ENCODE assay signal across 10 cellular contexts in the genomic region with DNA sequence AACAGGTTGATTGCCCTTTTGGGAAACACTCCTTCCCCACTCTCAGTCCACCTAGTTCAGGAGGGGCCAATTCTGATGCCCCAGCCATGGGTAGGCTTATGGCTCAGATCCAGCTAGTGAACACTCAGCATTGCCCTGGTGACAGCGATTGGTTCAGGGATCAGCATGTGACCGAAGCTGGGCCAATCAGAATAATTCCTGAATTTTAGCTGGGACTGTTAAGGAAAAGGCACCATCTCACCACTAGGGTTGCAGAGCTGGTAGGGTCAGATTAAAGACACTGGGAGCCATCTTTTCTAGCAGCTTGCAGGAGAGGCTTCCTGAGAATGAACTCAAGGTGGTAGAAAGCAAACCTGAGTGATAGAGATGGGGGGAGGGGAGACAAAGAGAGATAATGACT. TPM values are rescaled to one million over a fixed set of nuclear protein-coding genes. Genes with fewer than 3 reads are reported as not detected.
DNase-seq lines count a peak whose midpoint lies in the region; ATAC-seq and TF ChIP-seq lines count a peak whose summit lies in the region.
"Had no signal": no experiment of that assay in that cellular context is flagged by ENCODE, and none has a peak within 500 bp of the region (broad histone marks: within the 10 kb centered on the region; RNA-seq: fewer than 3 reads in every experiment).

No MANE protein-coding gene starts in this region.

- no peaks in the 10 kb centered on the region for H3K79me1 ChIP-seq in mesendoderm (ENCODE audit: low read length)

- no peak overlapping the region for H4K8ac ChIP-seq in mesendoderm (ENCODE audit: low read depth, low read length)

- no peaks in the 10 kb centered on the region for H3K79me2 ChIP-seq in mesendoderm (ENCODE audit: control insufficient read depth, insufficient read depth, low read length)

- H3K4me3 ChIP-seq in GM12864 (ENCODE audit: low read depth, low read length) (no peak overlapping the region), astrocyte of the cerebellum (ENCODE audit: low read depth, low read length) (no peak overlapping the region), mesendoderm (ENCODE audit: low read length) (no peak overlapping the region)
- H3K4me3 ChIP-seq in Jurkat, Clone E6-1 (ENCODE audit: low read length), result no peak overlapping the region

- TF ChIP-seq CTCF in GM12864 (IDR thresholded peaks at IDR 0.05; ENCODE audit: low read depth, low read length, missing control alignments), result peak; percentile 21
- TF ChIP-seq CTCF in astrocyte of the cerebellum (IDR thresholded peaks at IDR 0.05; ENCODE audit: low read depth, low read length, missing control alignments), result peak; percentile 23

- no peak overlapping the region for H2BK5ac ChIP-seq in mesendoderm (ENCODE audit: low read length)

- no peak overlapping the region for H3K4me2 ChIP-seq in mesendoderm (ENCODE audit: low read length)

- H3K23ac ChIP-seq in mesendoderm (ENCODE audit: low read length), result no peak overlapping the region

- H3K4ac ChIP-seq in mesendoderm (ENCODE audit: low read depth, low read length), result no peak overlapping the region

- no peak overlapping the region for H3K9ac ChIP-seq in mesendoderm (ENCODE audit: low read length)

- no peaks in the 10 kb centered on the region for H3K27me3 ChIP-seq in mesendoderm (ENCODE audit: insufficient read depth, low read length, poor library complexity)

- ATAC-seq in Right ventricle myocardium inferior, result no peak
- ATAC-seq in GM21528 (IDR thresholded peaks at IDR 0.05; ENCODE audit: low FRiP score, unreplicated experiment), result no peak
- ATAC-seq: left cardiac atrium had no signal

- H2BK120ac ChIP-seq in mesendoderm (ENCODE audit: low read depth, low read length), result no peak overlapping the region

- no peak overlapping the region for H3K18ac ChIP-seq in mesendoderm (ENCODE audit: low read length)

- in situ Hi-C loops in astrocyte of the cerebellum (cut with HindIII; ENCODE audit: low sequenced_read_pairs), result no loop called here

- intact Hi-C loops in Right ventricle myocardium inferior (cut with DNase I), result no loop called here

- WGBS in mesendoderm (ENCODE audit: extremely low coverage, insufficient coverage, low lambda C conversion rate), result no CpG with 5 or more reads among the region's 2 CpGs

- no peak for DNase-seq in GM12864 (ENCODE audit: low read depth)
- peak; percentile 28 for DNase-seq in Jurkat, Clone E6-1 (ENCODE audit: low read depth, low spot score)
- DNase-seq in astrocyte of the cerebellum (ENCODE audit: low read depth), result no peak
- DNase-seq in mesendoderm, result peak; percentile 77
- DNase-seq in Right ventricle myocardium inferior (ENCODE audit: missing footprints), result no peak
- DNase-seq in caudate nucleus (lab: John Stamatoyannopoulos, UW), result no peak
- DNase-seq in SHP77 (lab: John Stamatoyannopoulos, UW), result no peak
- DNase-seq: central memory CD4-positive, alpha-beta T cell; left cardiac atrium had no signal

- no peak overlapping the region for H3K56ac ChIP-seq in mesendoderm (ENCODE audit: low read length)

- no peak overlapping the region for H3K27ac ChIP-seq in mesendoderm (ENCODE audit: low read depth, low read length)
- no peak overlapping the region for H3K27ac ChIP-seq in caudate nucleus (ENCODE audit: low read depth, low read length)

- H2BK15ac ChIP-seq in mesendoderm (replicated peaks; ENCODE audit: low read depth), result no peak overlapping the region

- H3K36me3 ChIP-seq in mesendoderm (ENCODE audit: control insufficient read depth, insufficient read depth, low read length), result no peaks in the 10 kb centered on the region

- no peak overlapping the region for H4K5ac ChIP-seq in mesendoderm (ENCODE audit: low read length)

- no peak overlapping the region for H2AK5ac ChIP-seq in mesendoderm (ENCODE audit: low read length)

- H3K4me1 ChIP-seq in mesendoderm (ENCODE audit: control insufficient read depth, low read depth, low read length), result no peaks in the 10 kb centered on the region

RNA-seq across cellular contexts. Expression of gene EYA2, which starts 44.4 kb away (rescaled TPM):
- polyA plus RNA-seq in Jurkat, Clone E6-1 (2012; ENCODE audit: insufficient read depth, insufficient read length), result not detected
- polyA plus RNA-seq in mesendoderm (2013, experiment 1 of 2), result 0.56 TPM
- 0.48 TPM for polyA plus RNA-seq in mesendoderm (2013, experiment 2 of 2)
- 1.5 TPM for total RNA-seq in Right ventricle myocardium inferior

Comparison
In these comparisons a context has a peak if more than half of its experiments do, and no peak if none do; other contexts are left out.
1. DNase-seq: peak in Jurkat, Clone E6-1 (single experiment) and mesendoderm (single experiment); none in GM12864 (single experiment), astrocyte of the cerebellum (single experiment), Right ventricle myocardium inferior (single experiment), caudate nucleus (0 of 61) and SHP77 (0 of 2).